Comparison of ENCODE assay signal across 8 cellular contexts in genomic region chr18:26547302-26548143, GRCh38. TPM values are rescaled to one million over a fixed set of nuclear protein-coding genes. Genes with fewer than 3 reads are reported as not detected.
DNase-seq lines count a peak whose midpoint lies in the region; ATAC-seq and TF ChIP-seq lines count a peak whose summit lies in the region.

No MANE protein-coding gene starts in this region.

- H3K27me3 ChIP-seq in colonic mucosa: peaks cover 20% of the 10 kb centered on the region

- H3K9me3 ChIP-seq in colonic mucosa: no peaks in the 10 kb centered on the region

- H3K4me1 ChIP-seq in colonic mucosa: peaks cover 5% of the 10 kb centered on the region

- H3K36me3 ChIP-seq in colonic mucosa: no peaks in the 10 kb centered on the region

- H3K27ac ChIP-seq in colonic mucosa: no peak overlapping the region

- intact Hi-C loops in colonic mucosa (cut with DNase I): loop anchor here (2.0 kb wide), 1 partner anchor 107 kb away; no protein-coding TSS in a partner anchor

- H3K9ac ChIP-seq in colonic mucosa (ENCODE audit: low read depth in 2 of 2, low read length in 2 of 2): peak overlapping the region in 1 of 2 donors; percentile 79

- DNase-seq in SIG-M5 treated with dmso at 0.1 percent for 504 hours (lab: John Stamatoyannopoulos, UW; ENCODE audit: unreplicated experiment): peak; percentile 13
- no peak for DNase-seq in SIG-M5 (lab: John Stamatoyannopoulos, UW)
- DNase-seq in activated CD4-positive, CD25-positive, alpha-beta regulatory T cell (lab: John Stamatoyannopoulos, UW): peak; percentile 2 to 8 (median 2)
- DNase-seq in colonic mucosa: peak; percentile 70
- peak; percentile 94 for DNase-seq in left kidney (ENCODE audit: low read depth, low spot score)
- peak; percentile 50 to 69 for DNase-seq in stimulated activated CD4-positive, alpha-beta T cell treated with anti-CD3 and anti-CD28 coated beads, Interleukin-2, amount 100 ng/mL, for 24 hours
- DNase-seq in NCI-H1092 (lab: John Stamatoyannopoulos, UW): no peak

- ATAC-seq in HG03159 (IDR thresholded peaks at IDR 0.05; ENCODE audit: unreplicated experiment): peak; percentile 66

- peak overlapping the region; percentile 68 for H3K4me3 ChIP-seq in colonic mucosa

- peak; percentile 12 for TF ChIP-seq CTCF in colonic mucosa (IDR thresholded peaks at IDR 0.05)

RNA-seq across cellular contexts. Expression of gene KCTD1, which starts 0.8 kb away (rescaled TPM):
- total RNA-seq in colonic mucosa: 10 to 100 TPM; 13.3 to 13.6 TPM

Comparison
In these comparisons a context has a peak if more than half of its experiments do, and no peak if none do; other contexts are left out.
1. DNase-seq: peak in SIG-M5 treated with dmso at 0.1 percent for 504 hours (single experiment), activated CD4-positive, CD25-positive, alpha-beta regulatory T cell (4 of 4), colonic mucosa (single experiment), left kidney (single experiment) and stimulated activated CD4-positive, alpha-beta T cell treated with anti-CD3 and anti-CD28 coated beads, Interleukin-2, amount 100 ng/mL, for 24 hours (2 of 2); none in SIG-M5 (single experiment) and NCI-H1092 (single experiment).